ENCODE assay signal across 25 cellular contexts in genomic region chr5:18970000-18970399, GRCh38.
"Had no signal": no experiment of that assay in that cellular context is flagged by ENCODE, and none has a peak within 500 bp of the region (broad histone marks: within the 10 kb centered on the region; RNA-seq: fewer than 3 reads in every experiment).

No MANE protein-coding gene starts in this region.

- ATAC-seq: activated CD8-positive, alpha-beta T cell treated with anti-CD3 and anti-CD28 coated beads for 36 hours; activated naive CD4-positive, alpha-beta T cell treated with anti-CD3 and anti-CD28 coated beads, Interleukin-2, amount 50 U/mL, for 72 hours; activated T-cell treated with anti-CD3 and anti-CD28 coated beads, Interleukin-2, amount 50 U/mL, for 4 hours; heart left ventricle; left lobe of liver; mucosa of descending colon; natural killer cell treated with Interleukin-12 subunit alpha and Interleukin-12 subunit beta and Interleukin-15 and Interleukin-18, amount 100 ng/mL, for 72 hours; sciatic nerve; T-helper 17 cell had no signal

- DNase-seq: activated B cell treated with CpG ODN at 0.5 μM for 24 hours; activated CD4-positive, alpha-beta T cell treated with anti-CD3 and anti-CD28 coated beads, Interleukin-2, amount 50 U/mL, for 1 hour; activated CD8-positive, alpha-beta T cell treated with anti-CD3 and anti-CD28 coated beads for 36 hours; activated naive CD4-positive, alpha-beta T cell; activated T-cell treated with anti-CD3 and anti-CD28 coated beads, Interleukin-2, amount 50 U/mL, for 4 hours; central memory CD4-positive, alpha-beta T cell; heart left ventricle; hypothalamus; immature natural killer cell; kidney; mucosa of descending colon; stimulated activated CD4-positive, alpha-beta T cell treated with anti-CD3 and anti-CD28 coated beads, Interleukin-12 subunit alpha, Interleukin-12 subunit beta, amount 100 ng/mL, for 4 hours; stimulated activated CD4-positive, alpha-beta T cell treated with anti-CD3 and anti-CD28 coated beads, Interleukin-4, amount 100 ng/mL, for 1 hour; T-helper 17 cell; upper lobe of left lung had no signal

- H3K27ac ChIP-seq: breast epithelium, heart left ventricle, neutrophil, skin epidermis, upper lobe of left lung had no signal

- H3K36me3 ChIP-seq: breast epithelium, heart left ventricle, neutrophil, upper lobe of left lung had no signal

- H3K4me1 Mint-ChIP-seq: activated B cell treated with CpG ODN at 0.5 μM for 24 hours, immature natural killer cell, T-helper 17 cell had no signal

- H3K36me3 Mint-ChIP-seq: activated naive CD4-positive, alpha-beta T cell treated with anti-CD3 and anti-CD28 coated beads, Interleukin-2, amount 50 U/mL, for 72 hours; immature natural killer cell; natural killer cell treated with Interleukin-12 subunit alpha and Interleukin-12 subunit beta and Interleukin-15 and Interleukin-18, amount 100 ng/mL, for 72 hours had no signal

- H3K4me1 ChIP-seq: breast epithelium, heart left ventricle, upper lobe of left lung had no signal

- H3K4me3 ChIP-seq: breast epithelium, heart left ventricle, lung, mucosa of descending colon, skin epidermis, upper lobe of left lung had no signal

- H3K27me3 Mint-ChIP-seq: activated B cell treated with CpG ODN at 0.5 μM for 24 hours; activated CD8-positive, alpha-beta T cell treated with anti-CD3 and anti-CD28 coated beads for 36 hours; natural killer cell treated with Interleukin-12 subunit alpha and Interleukin-12 subunit beta and Interleukin-15 and Interleukin-18, amount 100 ng/mL, for 72 hours; stimulated activated naive CD8-positive, alpha-beta T cell treated with anti-CD3 and anti-CD28 coated beads, Interleukin-15, Interleukin-2, amounts not matched to agents 100 ng/mL and 50 ng/mL, for 24 hours; T-helper 17 cell had no signal

- H3K9me3 Mint-ChIP-seq: activated B cell treated with CpG ODN at 0.5 μM for 24 hours; activated CD8-positive, alpha-beta T cell treated with anti-CD3 and anti-CD28 coated beads for 36 hours; stimulated activated naive CD8-positive, alpha-beta T cell treated with anti-CD3 and anti-CD28 coated beads, Interleukin-15, Interleukin-2, amounts not matched to agents 100 ng/mL and 50 ng/mL, for 24 hours had no signal

- H3K27ac Mint-ChIP-seq: activated B cell treated with CpG ODN at 0.5 μM for 24 hours; activated CD8-positive, alpha-beta T cell treated with anti-CD3 and anti-CD28 coated beads for 36 hours; activated naive CD4-positive, alpha-beta T cell treated with anti-CD3 and anti-CD28 coated beads, Interleukin-2, amount 50 U/mL, for 72 hours; activated T-helper 2 cell treated with anti-CD3 and anti-CD28 coated beads, Interferon-gamma antibody, Interleukin-2, Interleukin-4, amounts not matched to agents 10 μg/mL and 5 μg/mL and 100 μg/mL, durations not matched to agents 14 hours and 24 hours and 36 hours; immature natural killer cell; natural killer cell treated with Interleukin-12 subunit alpha and Interleukin-12 subunit beta and Interleukin-15 and Interleukin-18, amount 100 ng/mL, for 72 hours; stimulated activated naive CD8-positive, alpha-beta T cell treated with anti-CD3 and anti-CD28 coated beads, Interleukin-15, Interleukin-2, amounts not matched to agents 100 ng/mL and 50 ng/mL, for 24 hours; T-helper 17 cell had no signal

- H3K27me3 ChIP-seq: breast epithelium, heart left ventricle, neutrophil, upper lobe of left lung had no signal

- H3K4me3 Mint-ChIP-seq: activated B cell treated with CpG ODN at 0.5 μM for 24 hours; activated CD8-positive, alpha-beta T cell treated with anti-CD3 and anti-CD28 coated beads for 36 hours; activated T-cell treated with anti-CD3 and anti-CD28 coated beads, Interleukin-2, amount 50 U/mL, for 4 hours; immature natural killer cell; natural killer cell treated with Interleukin-12 subunit alpha and Interleukin-12 subunit beta and Interleukin-15 and Interleukin-18, amount 100 ng/mL, for 72 hours; stimulated activated naive CD8-positive, alpha-beta T cell treated with anti-CD3 and anti-CD28 coated beads, Interleukin-15, Interleukin-2, amounts not matched to agents 100 ng/mL and 50 ng/mL, for 24 hours; T-helper 17 cell had no signal
